In genomic region chr13:112968910-112969691, GRCh38 we compare ENCODE assay signal across 8 cellular contexts. TPM values are rescaled to one million over a fixed set of nuclear protein-coding genes. Genes with fewer than 3 reads are reported as not detected.
DNase-seq lines count a peak whose midpoint lies in the region; ATAC-seq and TF ChIP-seq lines count a peak whose summit lies in the region.

Gene MCF2L (plus strand): TSS chr13:112969214. CDS start chr13:112969380, 166 bp downstream.

- no peaks in the 10 kb centered on the region for H3K36me3 ChIP-seq in colonic mucosa
- no peaks in the 10 kb centered on the region for H3K36me3 ChIP-seq in right lobe of liver

- H3K27ac ChIP-seq in colonic mucosa (peak within 1 kb of the TSS; percentile 36), right lobe of liver (peak within 1 kb of the TSS; percentile 57 to 82 (median 60))

- intact Hi-C loops in colonic mucosa (cut with DNase I) (no loop called here), right lobe of liver (cut with DNase I) (no loop called here)

- no peaks in the 10 kb centered on the region for H3K9me3 ChIP-seq in colonic mucosa
- H3K9me3 ChIP-seq in right lobe of liver: no peaks in the 10 kb centered on the region

- WGBS in right lobe of liver (ENCODE audit: insufficient coverage, low coverage, low lambda C conversion rate, missing lambda C conversion rate): under 1% methylated on average over 14 of the region's 69 CpGs

- ATAC-seq in right lobe of liver (peak; percentile 68 to 82 (median 72)), GM21390 (IDR thresholded peaks at IDR 0.05; ENCODE audit: unreplicated experiment) (no peak), HG03095 (IDR thresholded peaks at IDR 0.05; ENCODE audit: unreplicated experiment) (no peak)

- DNase-seq in Daoy (ENCODE audit: low read depth) (peak; percentile 32), NCI-H1105 treated with DMSO at 0.1 percent for 48 hours (lab: John Stamatoyannopoulos, UW) (peak; percentile 79), colonic mucosa (peak; percentile 63), right lobe of liver (peak in 2 of 3 donors; percentile 55 to 74)
- DNase-seq in activated CD4-positive, alpha-beta T cell treated with anti-CD3 and anti-CD28 coated beads for 4 hours: peak; percentile 59 to 60
- DNase-seq in stimulated activated CD4-positive, alpha-beta T cell treated with anti-CD3 and anti-CD28 coated beads, Interleukin-4, amount 100 ng/mL, for 24 hours: peak; percentile 52

- TF ChIP-seq CTCF in colonic mucosa (IDR thresholded peaks at IDR 0.05) (peak; percentile 20), right lobe of liver (IDR thresholded peaks at IDR 0.05) (peak; percentile 13 to 35 (median 23))

- H3K27me3 ChIP-seq in colonic mucosa (peaks cover 7% of the 10 kb centered on the region), right lobe of liver (no peaks in the 10 kb centered on the region)

- peak within 1 kb of the TSS; percentile 63 to 73 for H3K9ac ChIP-seq in colonic mucosa (ENCODE audit: low read depth in 2 of 2, low read length in 2 of 2)

- TF ChIP-seq POLR2A in right lobe of liver (IDR thresholded peaks at IDR 0.05): peak; percentile 55

- H3K4me3 ChIP-seq in colonic mucosa: peak within 1 kb of the TSS; percentile 42
- H3K4me3 ChIP-seq in right lobe of liver: peak within 1 kb of the TSS; percentile 54 to 62 (median 61)

- no peaks in the 10 kb centered on the region for H3K4me1 ChIP-seq in colonic mucosa
- peaks cover 0 to 5% (median 1%) of the 10 kb centered on the region in 4 donors for H3K4me1 ChIP-seq in right lobe of liver

RNA-seq across cellular contexts. Expression of gene MCF2L, which starts in this region (rescaled TPM):
- total RNA-seq in Daoy (2014; rRNA removed; shearing (Covaris generic)): 11.3 and 18.7 TPM in 2 replicates
- 10 to 100 TPM; 45.0 to 88.3 TPM for total RNA-seq in colonic mucosa
- total RNA-seq in right lobe of liver: 10 to 100 TPM in 5 of 6 experiments, 1 to 10 TPM in 1; 9.6 to 18.4 (median 11.7) TPM

Comparison
In these comparisons a context has a peak if more than half of its experiments do, and no peak if none do; other contexts are left out.
1. ATAC-seq: peak in right lobe of liver (4 of 4); none in GM21390 (single experiment) and HG03095 (single experiment).
2. Peak in every context shown above with its lines, with median percentiles within 50 percentile points of each other: DNase-seq.